19 cellular contexts compared by ENCODE assay signal in genomic region chr3:138726966-138727365, GRCh38.
DNase-seq lines count a peak whose midpoint lies in the region; ATAC-seq, FAIRE-seq and TF ChIP-seq lines count a peak whose summit lies in the region.
"Had no signal": no experiment of that assay in that cellular context is flagged by ENCODE, and none has a peak within 500 bp of the region (broad histone marks: within the 10 kb centered on the region; RNA-seq: fewer than 3 reads in every experiment).

No MANE protein-coding gene starts in this region.

- no peak for TF ChIP-seq POLR2A in testis (IDR thresholded peaks at IDR 0.05)

- 85 to 89% methylated on average over 4 of the region's 4 CpGs for WGBS in testis, 2 donors

- H3K27me3 Mint-ChIP-seq in brain: no peaks in the 10 kb centered on the region
- no peaks in the 10 kb centered on the region for H3K27me3 Mint-ChIP-seq in CD8-positive, alpha-beta T cell (ENCODE audit: low read depth)
- H3K27me3 Mint-ChIP-seq: activated B cell treated with CpG ODN at 0.5 μM for 24 hours had no signal

- no peak overlapping the region for H2AFZ ChIP-seq in keratinocyte (ENCODE audit: control insufficient read depth, low read length)

- H4K20me1 ChIP-seq in keratinocyte (ENCODE audit: control insufficient read depth, extremely low read depth, insufficient read depth, low read length): no peaks in the 10 kb centered on the region

- no peak overlapping the region for H3K4me3 Mint-ChIP-seq in brain
- no peak overlapping the region for H3K4me3 Mint-ChIP-seq in CD8-positive, alpha-beta T cell
- H3K4me3 Mint-ChIP-seq: activated B cell treated with CpG ODN at 0.5 μM for 24 hours had no signal

- H3K4me1 ChIP-seq in keratinocyte (ENCODE audit: control insufficient read depth, extremely low read depth, insufficient read depth, low read length) (peaks cover 27% of the 10 kb centered on the region), testis (no peaks in the 10 kb centered on the region)
- H3K4me1 ChIP-seq in CD8-positive, alpha-beta T cell (ENCODE audit: insufficient read depth, low read length): no peaks in the 10 kb centered on the region
- H3K4me1 ChIP-seq: lower lobe of right lung had no signal

- dilution Hi-C loops in keratinocyte (cut with MboI; ENCODE audit: extremely low pct_ligation_motif_present, low sequenced_read_pairs): no loop called here

- no peak overlapping the region for H3K4me2 ChIP-seq in keratinocyte (ENCODE audit: control insufficient read depth, extremely low read depth, insufficient read depth, low read depth, low read length)
- H3K4me2 ChIP-seq: KMS-11 had no signal

- H3K27me3 ChIP-seq in keratinocyte (ENCODE audit: control insufficient read depth, extremely low read depth, insufficient read depth, low read length) (no peaks in the 10 kb centered on the region), testis (no peaks in the 10 kb centered on the region)
- no peaks in the 10 kb centered on the region for H3K27me3 ChIP-seq in CD8-positive, alpha-beta T cell (ENCODE audit: insufficient read depth, low read length)
- H3K27me3 ChIP-seq: esophagus squamous epithelium had no signal

- H3K27ac ChIP-seq in keratinocyte (ENCODE audit: control insufficient read depth, insufficient read depth, low read length) (peak overlapping the region; percentile 26), testis (no peak overlapping the region)
- no peak overlapping the region for H3K27ac ChIP-seq in CD8-positive, alpha-beta T cell (ENCODE audit: low read depth, low read length)
- H3K27ac ChIP-seq: esophagus squamous epithelium, KMS-11, lower lobe of right lung had no signal

- H3K79me2 ChIP-seq in keratinocyte (ENCODE audit: control insufficient read depth, insufficient read depth, low read length): no peaks in the 10 kb centered on the region

- H3K4me3 ChIP-seq in AG04449 (ENCODE audit: low read depth, low read length): no peak overlapping the region
- no peak overlapping the region for H3K4me3 ChIP-seq in keratinocyte (ENCODE audit: control insufficient read depth in 2 of 3, extremely low read depth in 1 of 3, insufficient read depth in 2 of 3, low read depth in 1 of 3, low read length in 3 of 3)
- no peak overlapping the region for H3K4me3 ChIP-seq in CD8-positive, alpha-beta T cell (ENCODE audit: low read depth, low read length)
- H3K4me3 ChIP-seq in testis: no peak overlapping the region
- H3K4me3 ChIP-seq: esophagus squamous epithelium, HAP-1, lower lobe of right lung, skin epidermis had no signal

- no peaks in the 10 kb centered on the region for H3K9me3 ChIP-seq in keratinocyte (ENCODE audit: control insufficient read depth, low read depth, low read length)
- H3K9me3 ChIP-seq in CD8-positive, alpha-beta T cell (ENCODE audit: low read length): no peaks in the 10 kb centered on the region
- no peaks in the 10 kb centered on the region for H3K9me3 ChIP-seq in testis
- H3K9me3 ChIP-seq: esophagus squamous epithelium, HAP-1, lower lobe of right lung had no signal

- H3K36me3 ChIP-seq in keratinocyte (ENCODE audit: control insufficient read depth in 2 of 2, extremely low read depth in 1 of 2, insufficient read depth in 2 of 2, low read length in 2 of 2): no peaks in the 10 kb centered on the region
- no peaks in the 10 kb centered on the region for H3K36me3 ChIP-seq in CD8-positive, alpha-beta T cell (ENCODE audit: insufficient read depth, low read length)
- no peaks in the 10 kb centered on the region for H3K36me3 ChIP-seq in testis (ENCODE audit: low read depth, missing control alignments)
- H3K36me3 ChIP-seq: HAP-1, lower lobe of right lung had no signal

- POLR2A ChIA-PET in AG04449 (lab: Yijun Ruan, JAX): no interaction called here
- POLR2A ChIA-PET in CD8-positive, alpha-beta T cell (lab: Charles Lee): no interaction called here

- H3K9me1 ChIP-seq in keratinocyte (ENCODE audit: control insufficient read depth, extremely low read depth, insufficient read depth, low read length): no peaks in the 10 kb centered on the region

- H3K9me3 Mint-ChIP-seq in brain: no peaks in the 10 kb centered on the region
- H3K9me3 Mint-ChIP-seq in CD8-positive, alpha-beta T cell: no peaks in the 10 kb centered on the region
- H3K9me3 Mint-ChIP-seq: activated B cell treated with CpG ODN at 0.5 μM for 24 hours had no signal

- FAIRE-seq in keratinocyte (lab: Jason Lieb, UNC): peak; percentile 61

- TF ChIP-seq CTCF in AG04449 (IDR thresholded peaks at IDR 0.05; ENCODE audit: insufficient read depth, low read length, missing control alignments) (no peak), brain (conservative IDR thresholded peaks at IDR 0.05) (no peak), keratinocyte (optimal IDR thresholded peaks at IDR 0.05 in 1 of 3, IDR thresholded peaks at IDR 0.05 in 1 of 3, conservative IDR thresholded peaks at IDR 0.05 in 1 of 3; ENCODE audit: extremely low read depth in 1 of 3, insufficient read depth in 2 of 3, low read length in 3 of 3) (no peak), testis (IDR thresholded peaks at IDR 0.05) (no peak)
- TF ChIP-seq CTCF in CD8-positive, alpha-beta T cell (IDR thresholded peaks at IDR 0.05): no peak

- no peak for ATAC-seq in CD8-positive, alpha-beta T cell
- no peak for ATAC-seq in HG02884 (IDR thresholded peaks at IDR 0.05; ENCODE audit: unreplicated experiment)

- H3K27ac Mint-ChIP-seq in brain: peak overlapping the region in 4 of 5 experiments; percentile 39 to 95 (median 81)
- H3K27ac Mint-ChIP-seq in CD8-positive, alpha-beta T cell: no peak overlapping the region

- DNase-seq in AG04449 (ENCODE audit: low read depth, low spot score) (peak; percentile 26), HCEC 1CT (peak; percentile 9), keratinocyte (ENCODE audit: low read depth, low spot score) (no peak), NCI-H1092 treated with DMSO at 0.1 percent for 48 hours (lab: John Stamatoyannopoulos, UW) (no peak), testis (no peak)
- no peak for DNase-seq in CD8-positive, alpha-beta T cell
- DNase-seq: ACHN; activated B cell treated with CpG ODN at 0.5 μM for 24 hours; activated naive CD4-positive, alpha-beta T cell treated with Interleukin-2 at 50 U/mL for 16 hours; DMS153; esophagus squamous epithelium; lower lobe of right lung; NCI-H1436 treated with DMSO at 0.1 percent for 48 hours; stimulated activated naive CD4-positive, alpha-beta T cell had no signal

- peaks cover 10% of the 10 kb centered on the region for H3K36me3 Mint-ChIP-seq in brain
- H3K36me3 Mint-ChIP-seq in CD8-positive, alpha-beta T cell: peaks cover 46% of the 10 kb centered on the region

- H3K9ac ChIP-seq in keratinocyte (ENCODE audit: control insufficient read depth, extremely low read depth, insufficient read depth, low read length): no peak overlapping the region
- H3K9ac ChIP-seq: KMS-11 had no signal

- intact Hi-C loops in CD8-positive, alpha-beta T cell (cut with DNase I, micrococcal nuclease): no loop called here
- intact Hi-C loops in testis (cut with DNase I; ENCODE audit: low total_unique reads): no loop called here

- peaks cover 43% of the 10 kb centered on the region for H3K4me1 Mint-ChIP-seq in brain
- H3K4me1 Mint-ChIP-seq in CD8-positive, alpha-beta T cell (ENCODE audit: low read depth): no peaks in the 10 kb centered on the region

- CTCF ChIA-PET in AG04449 (lab: Yijun Ruan, JAX): interaction anchor here (1.1 to 5.9 kb wide), 5 partner anchors 10 to 196 kb away, joined by 3 to 31 read pairs (median 6); no protein-coding TSS in a partner anchor
- CTCF ChIA-PET in CD8-positive, alpha-beta T cell (lab: Charles Lee): interaction anchor here (2.1 kb wide), 1 partner anchor 188 kb away, joined by 7 read pairs; no protein-coding TSS in a partner anchor

Comparison
In these comparisons a context has a peak if more than half of its experiments do, and no peak if none do; other contexts are left out.
1. DNase-seq: peak in AG04449 (single experiment) and HCEC 1CT (single experiment); none in keratinocyte (single experiment), CD8-positive, alpha-beta T cell (0 of 7), NCI-H1092 treated with DMSO at 0.1 percent for 48 hours (single experiment) and testis (single experiment).